1 cellular context compared by ENCODE assay signal in genomic region chr17:68777243-68777855, GRCh38.
TF ChIP-seq lines count a peak whose summit lies in the region.

No MANE protein-coding gene starts in this region.

TF ChIP-seq in K562, 482 proteins besides CTCF, POLR2A, EP300 and RAD21 (continued from another document):
- TF ChIP-seq SMC3 (conservative IDR thresholded peaks at IDR 0.05; ENCODE audit: insufficient read depth, low read depth, low read length) = peak; percentile 86
- TF ChIP-seq HMG20A (CRISPR knock-in tag; conservative IDR thresholded peaks at IDR 0.05) = no peak
- no peak for TF ChIP-seq ATF7 (IDR thresholded peaks at IDR 0.05)
- TF ChIP-seq LCOR (CRISPR knock-in tag; IDR thresholded peaks at IDR 0.05) = no peak
- TF ChIP-seq NCOA4 (IDR thresholded peaks at IDR 0.05; ENCODE audit: partially characterized antibody) = no peak
- peak; percentile 50; the same call in 1 of the 2 replicates for TF ChIP-seq CC2D1A (IDR thresholded peaks at IDR 0.05)
- TF ChIP-seq BRD4 (IDR thresholded peaks at IDR 0.05) = no peak
- peak; percentile 73; the same call in 1 of the 2 replicates for TF ChIP-seq ARID2 (IDR thresholded peaks at IDR 0.05)
- TF ChIP-seq PCBP1 (IDR thresholded peaks at IDR 0.05; ENCODE audit: low read depth, low read length, poor library complexity, severe bottlenecking) = no peak
- no peak for TF ChIP-seq NFIX (CRISPR knock-in tag; IDR thresholded peaks at IDR 0.05; ENCODE audit: low read depth)
- no peak for TF ChIP-seq PTTG1 (tag; IDR thresholded peaks at IDR 0.05; ENCODE audit: low read depth)
- TF ChIP-seq ZNF696 (CRISPR knock-in tag; conservative IDR thresholded peaks at IDR 0.05) = no peak
- TF ChIP-seq PATZ1 (CRISPR knock-in tag; IDR thresholded peaks at IDR 0.05; ENCODE audit: borderline replicate concordance) = no peak
- TF ChIP-seq IRF1 (CRISPR knock-in tag; IDR thresholded peaks at IDR 0.05; ENCODE audit: borderline replicate concordance) = no peak
- peak; percentile 75 for TF ChIP-seq DEAF1 (CRISPR knock-in tag; IDR thresholded peaks at IDR 0.05)
- no peak for TF ChIP-seq RBFOX2 (IDR thresholded peaks at IDR 0.05; ENCODE audit: low read depth, low read length)
- TF ChIP-seq ZNF695 (CRISPR knock-in tag; IDR thresholded peaks at IDR 0.05) = no peak
- TF ChIP-seq CHD1 (IDR thresholded peaks at IDR 0.05; ENCODE audit: low read length) = no peak
- TF ChIP-seq POLR2B (IDR thresholded peaks at IDR 0.05; ENCODE audit: low read depth, partially characterized antibody) = no peak
- no peak for TF ChIP-seq ZBTB40 (IDR thresholded peaks at IDR 0.05)
- TF ChIP-seq ZBTB40 (CRISPR knock-in tag; IDR thresholded peaks at IDR 0.05) = no peak
- no peak for TF ChIP-seq BRCA1 (IDR thresholded peaks at IDR 0.05)
- TF ChIP-seq BRCA1 (CRISPR knock-in tag; IDR thresholded peaks at IDR 0.05) = no peak
- TF ChIP-seq PBX2 (CRISPR knock-in tag; IDR thresholded peaks at IDR 0.05; ENCODE audit: low read depth) = no peak
- TF ChIP-seq PBX2 (tag; conservative IDR thresholded peaks at IDR 0.05; ENCODE audit: low read depth) = 0 out of 2 replicates have a peak, but pooled peaks have one; percentile 11
